Comparison of ENCODE assay signal across 17 cellular contexts in genomic region chr6:33280539-33280938, GRCh38. TPM values are rescaled to one million over a fixed set of nuclear protein-coding genes. Genes with fewer than 3 reads are reported as not detected.
DNase-seq lines count a peak whose midpoint lies in the region; ATAC-seq and TF ChIP-seq lines count a peak whose summit lies in the region.
"Had no signal": no experiment of that assay in that cellular context is flagged by ENCODE, and none has a peak within 500 bp of the region (broad histone marks: within the 10 kb centered on the region; RNA-seq: fewer than 3 reads in every experiment).

No MANE protein-coding gene starts in this region.

- H3K36me3 Mint-ChIP-seq in stimulated activated naive CD8-positive, alpha-beta T cell treated with anti-CD3 and anti-CD28 coated beads, Interleukin-15, Interleukin-2, amounts not matched to agents 100 ng/mL and 50 ng/mL, for 24 hours (ENCODE audit: low read depth) = peaks cover 44% of the 10 kb centered on the region
- H3K36me3 Mint-ChIP-seq in activated T-helper 1 cell treated with anti-CD3 and anti-CD28 coated beads, Interleukin-12 subunit alpha, Interleukin-12 subunit beta, Interleukin-2, Interleukin-4 antibody, amounts not matched to agents 30 ng/mL and 10 ng/mL and 1 ng/mL, durations not matched to agents 14 hours and 24 hours and 36 hours (ENCODE audit: low read depth) = peaks cover 27% of the 10 kb centered on the region

- no peak overlapping the region for H3K4me3 ChIP-seq in foreskin fibroblast (ENCODE audit: low read depth in 1 of 2, low read length in 2 of 2)
- H3K4me3 ChIP-seq: MG63, SJSA1 had no signal

- intact Hi-C loops in activated T-helper 1 cell treated with anti-CD3 and anti-CD28 coated beads, Interleukin-12 subunit alpha, Interleukin-12 subunit beta, Interleukin-2, Interleukin-4 antibody, amounts not matched to agents 30 ng/mL and 10 ng/mL and 1 ng/mL, durations not matched to agents 14 hours and 24 hours and 36 hours (cut with micrococcal nuclease) = no loop called here

- no peak for DNase-seq in stimulated activated naive CD8-positive, alpha-beta T cell treated with anti-CD3 and anti-CD28 coated beads, Interleukin-15, amount 100 ng/mL, for 72 hours
- DNase-seq in activated T-helper 1 cell treated with anti-CD3 and anti-CD28 coated beads, Interleukin-12 subunit alpha, Interleukin-12 subunit beta, Interleukin-2, Interleukin-4 antibody, amounts not matched to agents 30 ng/mL and 10 ng/mL and 1 ng/mL, durations not matched to agents 14 hours and 24 hours and 36 hours (ENCODE audit: low spot score) = no peak
- DNase-seq in mesenteric fat pad (ENCODE audit: low spot score) (peak; percentile 82), ACHN (no peak), putamen (ENCODE audit: low spot score) (no peak), foreskin fibroblast (no peak)
- DNase-seq: anterior cingulate cortex; NCI-H187 treated with DMSO at 0.1 percent for 48 hours; stimulated activated CD4-positive, alpha-beta T cell treated with anti-CD3 and anti-CD28 coated beads, Interleukin-15, amount 100 ng/mL, for 24 hours; substantia nigra had no signal

- no peak for ATAC-seq in stimulated activated naive CD8-positive, alpha-beta T cell treated with anti-CD3 and anti-CD28 coated beads, Interleukin-15, amount 100 ng/mL, for 72 hours
- ATAC-seq in GM21786 (IDR thresholded peaks at IDR 0.05; ENCODE audit: unreplicated experiment) = no peak
- ATAC-seq: activated CD4-positive, alpha-beta T cell treated with anti-CD3 and anti-CD28 coated beads for 36 hours; naive thymus-derived CD8-positive, alpha-beta T cell had no signal

- no peak overlapping the region for H3K4me3 Mint-ChIP-seq in stimulated activated naive CD8-positive, alpha-beta T cell treated with anti-CD3 and anti-CD28 coated beads, Interleukin-15, Interleukin-2, amounts not matched to agents 100 ng/mL and 50 ng/mL, for 24 hours
- no peak overlapping the region for H3K4me3 Mint-ChIP-seq in stimulated activated naive CD8-positive, alpha-beta T cell treated with anti-CD3 and anti-CD28 coated beads, Interleukin-15, amount 100 ng/mL, for 72 hours
- H3K4me3 Mint-ChIP-seq in activated T-helper 1 cell treated with anti-CD3 and anti-CD28 coated beads, Interleukin-12 subunit alpha, Interleukin-12 subunit beta, Interleukin-2, Interleukin-4 antibody, amounts not matched to agents 30 ng/mL and 10 ng/mL and 1 ng/mL, durations not matched to agents 14 hours and 24 hours and 36 hours = no peak overlapping the region
- H3K4me3 Mint-ChIP-seq: activated CD4-positive, alpha-beta T cell treated with anti-CD3 and anti-CD28 coated beads for 36 hours; T-helper 2 cell treated with Interferon-gamma antibody and Interleukin-4, amounts not matched to agents 5 μg/mL and 100 μg/mL, for 36 hours had no signal

- no peaks in the 10 kb centered on the region for H3K9me3 Mint-ChIP-seq in stimulated activated naive CD8-positive, alpha-beta T cell treated with anti-CD3 and anti-CD28 coated beads, Interleukin-15, Interleukin-2, amounts not matched to agents 100 ng/mL and 50 ng/mL, for 24 hours
- H3K9me3 Mint-ChIP-seq in stimulated activated naive CD8-positive, alpha-beta T cell treated with anti-CD3 and anti-CD28 coated beads, Interleukin-15, amount 100 ng/mL, for 72 hours = no peaks in the 10 kb centered on the region
- no peaks in the 10 kb centered on the region for H3K9me3 Mint-ChIP-seq in activated T-helper 1 cell treated with anti-CD3 and anti-CD28 coated beads, Interleukin-12 subunit alpha, Interleukin-12 subunit beta, Interleukin-2, Interleukin-4 antibody, amounts not matched to agents 30 ng/mL and 10 ng/mL and 1 ng/mL, durations not matched to agents 14 hours and 24 hours and 36 hours
- H3K9me3 Mint-ChIP-seq: naive thymus-derived CD8-positive, alpha-beta T cell; T-helper 2 cell treated with Interferon-gamma antibody and Interleukin-4, amounts not matched to agents 5 μg/mL and 100 μg/mL, for 36 hours had no signal

- H3K27me3 Mint-ChIP-seq in stimulated activated naive CD8-positive, alpha-beta T cell treated with anti-CD3 and anti-CD28 coated beads, Interleukin-15, Interleukin-2, amounts not matched to agents 100 ng/mL and 50 ng/mL, for 24 hours = no peaks in the 10 kb centered on the region
- H3K27me3 Mint-ChIP-seq in stimulated activated naive CD8-positive, alpha-beta T cell treated with anti-CD3 and anti-CD28 coated beads, Interleukin-15, amount 100 ng/mL, for 72 hours = no peaks in the 10 kb centered on the region
- no peaks in the 10 kb centered on the region for H3K27me3 Mint-ChIP-seq in activated T-helper 1 cell treated with anti-CD3 and anti-CD28 coated beads, Interleukin-12 subunit alpha, Interleukin-12 subunit beta, Interleukin-2, Interleukin-4 antibody, amounts not matched to agents 30 ng/mL and 10 ng/mL and 1 ng/mL, durations not matched to agents 14 hours and 24 hours and 36 hours (ENCODE audit: insufficient read depth)
- H3K27me3 Mint-ChIP-seq: activated CD4-positive, alpha-beta T cell treated with anti-CD3 and anti-CD28 coated beads for 36 hours; naive thymus-derived CD8-positive, alpha-beta T cell had no signal

- in situ Hi-C loops in ACHN (cut with HindIII; ENCODE audit: low pct_ligation_motif_present, low pct_unique_long_range_greater_than_20kb, low sequenced_read_pairs) = no loop called here

- H3K4me1 Mint-ChIP-seq in stimulated activated naive CD8-positive, alpha-beta T cell treated with anti-CD3 and anti-CD28 coated beads, Interleukin-15, Interleukin-2, amounts not matched to agents 100 ng/mL and 50 ng/mL, for 24 hours (ENCODE audit: low read depth) = peaks cover 28% of the 10 kb centered on the region
- peaks cover 59% of the 10 kb centered on the region for H3K4me1 Mint-ChIP-seq in stimulated activated naive CD8-positive, alpha-beta T cell treated with anti-CD3 and anti-CD28 coated beads, Interleukin-15, amount 100 ng/mL, for 72 hours
- H3K4me1 Mint-ChIP-seq in activated T-helper 1 cell treated with anti-CD3 and anti-CD28 coated beads, Interleukin-12 subunit alpha, Interleukin-12 subunit beta, Interleukin-2, Interleukin-4 antibody, amounts not matched to agents 30 ng/mL and 10 ng/mL and 1 ng/mL, durations not matched to agents 14 hours and 24 hours and 36 hours (ENCODE audit: low read depth) = peaks cover 27% of the 10 kb centered on the region

- no peak for TF ChIP-seq CTCF in foreskin fibroblast (IDR thresholded peaks at IDR 0.05; ENCODE audit: low read depth, low read length)

- peak overlapping the region; percentile 58 for H3K27ac Mint-ChIP-seq in stimulated activated naive CD8-positive, alpha-beta T cell treated with anti-CD3 and anti-CD28 coated beads, Interleukin-15, Interleukin-2, amounts not matched to agents 100 ng/mL and 50 ng/mL, for 24 hours
- H3K27ac Mint-ChIP-seq in stimulated activated naive CD8-positive, alpha-beta T cell treated with anti-CD3 and anti-CD28 coated beads, Interleukin-15, amount 100 ng/mL, for 72 hours = peak overlapping the region in 1 of 2 donors; percentile 51
- H3K27ac Mint-ChIP-seq in activated T-helper 1 cell treated with anti-CD3 and anti-CD28 coated beads, Interleukin-12 subunit alpha, Interleukin-12 subunit beta, Interleukin-2, Interleukin-4 antibody, amounts not matched to agents 30 ng/mL and 10 ng/mL and 1 ng/mL, durations not matched to agents 14 hours and 24 hours and 36 hours = peak overlapping the region; percentile 65
- H3K27ac Mint-ChIP-seq: activated CD4-positive, alpha-beta T cell treated with anti-CD3 and anti-CD28 coated beads for 36 hours had no signal

RNA-seq across cellular contexts. Expression of gene B3GALT4, which starts 3.6 kb away (rescaled TPM):
- 4.4 and 5.6 TPM in 2 replicates for total RNA-seq in activated T-helper 1 cell treated with anti-CD3 and anti-CD28 coated beads, Interleukin-12 subunit alpha, Interleukin-12 subunit beta, Interleukin-2, Interleukin-4 antibody, amounts not matched to agents 30 ng/mL and 10 ng/mL and 1 ng/mL, durations not matched to agents 14 hours and 24 hours and 36 hours
- total RNA-seq in mesenteric fat pad = 10.7 TPM

RNA-seq across cellular contexts. Expression of gene WDR46, which starts 8.5 kb away (rescaled TPM):
- total RNA-seq in activated T-helper 1 cell treated with anti-CD3 and anti-CD28 coated beads, Interleukin-12 subunit alpha, Interleukin-12 subunit beta, Interleukin-2, Interleukin-4 antibody, amounts not matched to agents 30 ng/mL and 10 ng/mL and 1 ng/mL, durations not matched to agents 14 hours and 24 hours and 36 hours = 113 and 123 TPM in 2 replicates
- 48.9 TPM for total RNA-seq in mesenteric fat pad

RNA-seq across cellular contexts. Expression of gene RPS18, which starts 8.7 kb away (rescaled TPM):
- 2,930 and 2,946 TPM in 2 replicates for total RNA-seq in activated T-helper 1 cell treated with anti-CD3 and anti-CD28 coated beads, Interleukin-12 subunit alpha, Interleukin-12 subunit beta, Interleukin-2, Interleukin-4 antibody, amounts not matched to agents 30 ng/mL and 10 ng/mL and 1 ng/mL, durations not matched to agents 14 hours and 24 hours and 36 hours
- total RNA-seq in mesenteric fat pad = 1,776 TPM

RNA-seq across cellular contexts. Expression of gene PFDN6, which starts 8.9 kb away (rescaled TPM):
- 122 and 126 TPM in 2 replicates for total RNA-seq in activated T-helper 1 cell treated with anti-CD3 and anti-CD28 coated beads, Interleukin-12 subunit alpha, Interleukin-12 subunit beta, Interleukin-2, Interleukin-4 antibody, amounts not matched to agents 30 ng/mL and 10 ng/mL and 1 ng/mL, durations not matched to agents 14 hours and 24 hours and 36 hours
- 34.8 TPM for total RNA-seq in mesenteric fat pad

RNA-seq across cellular contexts. Expression of gene VPS52, which starts 8.9 kb away (rescaled TPM):
- 59.8 and 63.5 TPM in 2 replicates for total RNA-seq in activated T-helper 1 cell treated with anti-CD3 and anti-CD28 coated beads, Interleukin-12 subunit alpha, Interleukin-12 subunit beta, Interleukin-2, Interleukin-4 antibody, amounts not matched to agents 30 ng/mL and 10 ng/mL and 1 ng/mL, durations not matched to agents 14 hours and 24 hours and 36 hours
- 39.8 TPM for total RNA-seq in mesenteric fat pad
